23 cellular contexts compared by ENCODE assay signal in genomic region chr15:64513823-64514222, GRCh38. TPM values are rescaled to one million over a fixed set of nuclear protein-coding genes. Genes with fewer than 3 reads are reported as not detected.
A peak's percentile ranks its signal among the peaks of the same experiment; 100 is the strongest.
DNase-seq lines count a peak whose midpoint lies in the region; ATAC-seq, FAIRE-seq and TF ChIP-seq lines count a peak whose summit lies in the region.
"Had no signal": no experiment of that assay in that cellular context is flagged by ENCODE, and none has a peak within 500 bp of the region (broad histone marks: within the 10 kb centered on the region; RNA-seq: fewer than 3 reads in every experiment).

No MANE protein-coding gene starts in this region.

- H3K4me3 Mint-ChIP-seq in activated naive CD4-positive, alpha-beta T cell treated with anti-CD3 and anti-CD28 coated beads, Interleukin-2, amount 50 U/mL, for 24 hours: peak overlapping the region; percentile 73
- H3K4me3 Mint-ChIP-seq in T-cell: peak overlapping the region in 1 of 3 donors; percentile 63
- no peak overlapping the region for H3K4me3 Mint-ChIP-seq in nephron

- peaks cover 85% of the 10 kb centered on the region for H3K4me1 Mint-ChIP-seq in activated naive CD4-positive, alpha-beta T cell treated with anti-CD3 and anti-CD28 coated beads, Interleukin-2, amount 50 U/mL, for 24 hours
- peaks cover 74 to 79% (median 76%) of the 10 kb centered on the region in 3 donors for H3K4me1 Mint-ChIP-seq in T-cell
- peaks cover 30% of the 10 kb centered on the region for H3K4me1 Mint-ChIP-seq in nephron

- no peak for TF ChIP-seq RAD21 in K562 (CRISPR knock-in tag; conservative IDR thresholded peaks at IDR 0.05 in 1 of 2, IDR thresholded peaks at IDR 0.05 in 1 of 2)

- POLR2A ChIA-PET in T-cell (lab: Charles Lee) (interaction anchor here (0.6 to 1.3 kb wide), 4 partner anchors 10 to 110 kb away, joined by 3 to 4 read pairs (median 3); no protein-coding TSS in a partner anchor), K562 (lab: Yijun Ruan, JAX) (interaction anchor here (0.6 to 1.8 kb wide), 6 partner anchors 9 to 161 kb away, joined by 3 to 10 read pairs (median 3); no protein-coding TSS in a partner anchor)

- no peak overlapping the region for H3K27ac ChIP-seq in K562 (ENCODE audit: extremely low read depth, low read depth, low read length)
- H3K27ac ChIP-seq: BLaER1 treated with 17β-estradiol and CSF1 and Interleukin-3, amounts not matched to agents 10 nM and 100 nM; HL-60; pancreas; Peyer's patch; right atrium auricular region; thyroid gland had no signal

- CTCF ChIA-PET in T-cell (lab: Charles Lee) (interaction anchor here in 1 of 2 donors (0.7 to 1.0 kb wide), 3 partner anchors 17 to 278 kb away, joined by 4 to 8 read pairs (median 6); no protein-coding TSS in a partner anchor), K562 (lab: Yijun Ruan, JAX; ENCODE audit: low intra/inter-chr PET ratio) (no interaction called here)

- no TSS peak for BruUV-seq in K562 (replicated peaks; lab: Mats Ljungman, UMichigan)

- no peak for TF ChIP-seq EP300 in K562 (IDR thresholded peaks at IDR 0.05; ENCODE audit: low read length)

- H3K4me1 ChIP-seq in K562 (replicated peaks in 1 of 2; ENCODE audit: control insufficient read depth in 2 of 2, insufficient read depth in 2 of 2, low read length in 2 of 2): no peaks in the 10 kb centered on the region
- H3K4me1 ChIP-seq: Peyer's patch had no signal

- no peak for DNase-seq in activated naive CD4-positive, alpha-beta T cell treated with Interleukin-2 at 50 U/mL for 16 hours
- DNase-seq in T-cell (no peak), K562 (ENCODE audit: extremely low read depth in 1 of 4, low spot score in 3 of 4) (no peak), middle frontal gyrus (ENCODE audit: extremely low spot score, low spot score) (no peak), RCC 7860 (ENCODE audit: low spot score) (no peak)
- DNase-seq: activated CD4-positive, alpha-beta T cell treated with anti-CD3 and anti-CD28 coated beads for 48 hours; activated effector memory CD4-positive, alpha-beta T cell treated with Interleukin-2 at 50 U/mL for 16 hours; anterior cingulate cortex; cortex of kidney; NCI-H1092 treated with DMSO at 0.1 percent for 48 hours; NCI-H187 treated with DMSO at 0.1 percent for 48 hours; NCI-H526 treated with DMSO at 0.1 percent for 48 hours; pancreas; Peyer's patch; stimulated activated CD4-positive, alpha-beta T cell treated with anti-CD3 and anti-CD28 coated beads, Interleukin-4, amount 100 ng/mL, for 1 hour; thyroid gland had no signal

- peaks cover 16% of the 10 kb centered on the region; the same call in 2 of the 3 replicates for H3K36me3 ChIP-seq in K562 (ENCODE audit: control insufficient read depth, insufficient read depth, low read length)
- H3K36me3 ChIP-seq: HAP-1, pancreas, right atrium auricular region, thyroid gland had no signal

- H3K9me3 Mint-ChIP-seq in activated naive CD4-positive, alpha-beta T cell treated with anti-CD3 and anti-CD28 coated beads, Interleukin-2, amount 50 U/mL, for 24 hours: no peaks in the 10 kb centered on the region
- no peaks in the 10 kb centered on the region for H3K9me3 Mint-ChIP-seq in T-cell
- no peaks in the 10 kb centered on the region for H3K9me3 Mint-ChIP-seq in nephron

- no peaks in the 10 kb centered on the region for H3K9me1 ChIP-seq in K562 (ENCODE audit: control insufficient read depth, insufficient read depth, low read length)

- peaks cover 13% of the 10 kb centered on the region; the same call in 1 of the 2 replicates for H4K20me1 ChIP-seq in K562 (replicated peaks; ENCODE audit: control insufficient read depth, insufficient read depth, low read length)

- in situ Hi-C loops in K562 (cut with MboI): no loop called here

- H3K4me2 ChIP-seq in K562 (ENCODE audit: insufficient read depth, low read length): no peak overlapping the region
- H3K4me2 ChIP-seq: BLaER1 treated with 17β-estradiol and CSF1 and Interleukin-3, amounts not matched to agents 10 nM and 100 nM had no signal

- no peak for TF ChIP-seq POLR2A in K562 (conservative IDR thresholded peaks at IDR 0.05)

- H3K27me3 Mint-ChIP-seq in activated naive CD4-positive, alpha-beta T cell treated with anti-CD3 and anti-CD28 coated beads, Interleukin-2, amount 50 U/mL, for 24 hours: no peaks in the 10 kb centered on the region
- no peaks in the 10 kb centered on the region for H3K27me3 Mint-ChIP-seq in T-cell
- H3K27me3 Mint-ChIP-seq in nephron (ENCODE audit: low read depth): no peaks in the 10 kb centered on the region

- TF ChIP-seq CTCF in K562 (IDR thresholded peaks at IDR 0.05 in 2 of 3, conservative IDR thresholded peaks at IDR 0.05 in 1 of 3; ENCODE audit: insufficient read depth in 2 of 3, low read depth in 1 of 3, low read length in 3 of 3) (no peak), nephron (IDR thresholded peaks at IDR 0.05; ENCODE audit: unreplicated experiment in 3 of 3) (no peak)

- WGBS in K562 (ENCODE audit: insufficient coverage, low coverage, missing lambda C conversion rate): 77% methylated on average over 3 of the region's 3 CpGs

- H3K79me2 ChIP-seq in K562 (ENCODE audit: control insufficient read depth, insufficient read depth, low read length): peaks cover 92% of the 10 kb centered on the region

- H3K4me3 ChIP-seq in K562: no peak overlapping the region
- H3K4me3 ChIP-seq: BLaER1 treated with 17β-estradiol and CSF1 and Interleukin-3, amounts not matched to agents 10 nM and 100 nM; HAP-1; pancreas; Peyer's patch; right atrium auricular region; thyroid gland had no signal

- no peaks in the 10 kb centered on the region for H3K9me3 ChIP-seq in K562 (replicated peaks; ENCODE audit: control insufficient read depth, insufficient read depth, low read depth, low read length)
- H3K9me3 ChIP-seq: BLaER1 treated with 17β-estradiol and CSF1 and Interleukin-3, amounts not matched to agents 10 nM and 100 nM; HAP-1; pancreas; Peyer's patch; right atrium auricular region; thyroid gland had no signal

- peak overlapping the region; percentile 77 for H3K27ac Mint-ChIP-seq in activated naive CD4-positive, alpha-beta T cell treated with anti-CD3 and anti-CD28 coated beads, Interleukin-2, amount 50 U/mL, for 24 hours
- H3K27ac Mint-ChIP-seq in T-cell (peak overlapping the region; percentile 93 to 95), nephron (peak overlapping the region; percentile 44 to 67 (median 57))

- intact Hi-C loops in K562 (cut with micrococcal nuclease): no loop called here

- no peak overlapping the region for H2AFZ ChIP-seq in K562 (ENCODE audit: low read depth, low read length)

- peaks cover 16% of the 10 kb centered on the region for H3K36me3 Mint-ChIP-seq in activated naive CD4-positive, alpha-beta T cell treated with anti-CD3 and anti-CD28 coated beads, Interleukin-2, amount 50 U/mL, for 24 hours
- H3K36me3 Mint-ChIP-seq in T-cell: peaks cover 10% of the 10 kb centered on the region
- peaks cover 16% of the 10 kb centered on the region for H3K36me3 Mint-ChIP-seq in nephron (ENCODE audit: low read depth)

- ATAC-seq in T-cell (replicated peaks in 1 of 4) (peak in 1 of 4 experiments; percentile 15), K562 (no peak), GM21737 (IDR thresholded peaks at IDR 0.05; ENCODE audit: unreplicated experiment) (no peak)
- ATAC-seq: pancreas had no signal

- no peaks in the 10 kb centered on the region for H3K27me3 ChIP-seq in K562 (ENCODE audit: control insufficient read depth in 2 of 2, insufficient read depth in 2 of 2, low read length in 2 of 2)
- H3K27me3 ChIP-seq: BLaER1 treated with 17β-estradiol and CSF1 and Interleukin-3, amounts not matched to agents 10 nM and 100 nM; pancreas; Peyer's patch; right atrium auricular region; thyroid gland had no signal

- no peak overlapping the region for H3K9ac ChIP-seq in K562 (ENCODE audit: insufficient read depth in 1 of 2, low read depth in 2 of 2, low read length in 2 of 2)
- H3K9ac ChIP-seq: BLaER1 treated with 17β-estradiol and CSF1 and Interleukin-3, amounts not matched to agents 10 nM and 100 nM had no signal

- FAIRE-seq in K562 (lab: Jason Lieb, UNC) (no peak), RCC 7860 (lab: Jason Lieb, UNC) (no peak)
- FAIRE-seq: pancreas had no signal

TF ChIP-seq in K562, 482 proteins besides CTCF, POLR2A, EP300 and RAD21:
- TF ChIP-seq CSDE1 (IDR thresholded peaks at IDR 0.05) (no peak), ZNF121 (CRISPR knock-in tag; conservative IDR thresholded peaks at IDR 0.05) (peak; percentile 75)

RNA-seq across cellular contexts. Expression of gene ZNF609, which starts 53.4 kb away (rescaled TPM):
- total RNA-seq in T-cell: 10 to 100 TPM; 52.7 to 81.8 (median 59.3) TPM
- 86.9 and 163 TPM in 2 replicates for total RNA-seq in K562 (2011; cell fraction: chromatin; rRNA removed; ENCODE audit: low replicate concordance)
- 41.4 and 47.1 TPM in 2 replicates for total RNA-seq in K562 (2011; cell fraction: nucleolus; rRNA removed)
- 93.0 and 141 TPM in 2 replicates for total RNA-seq in K562 (2011; cell fraction: nucleoplasm; rRNA removed)
- 17.1 and 18.2 TPM in 2 replicates for total RNA-seq in K562 (2014; rRNA removed)
- total RNA-seq in K562 (2014; rRNA removed; fragmentation: Illumina TruSeq; extraction: Trizol): 21.9 and 23.5 TPM in 2 replicates
- total RNA-seq in K562 (2015; rRNA removed; fragmentation: Illumina TruSeq; extraction: Trizol): 17.8 and 19.6 TPM in 2 replicates
- 38.4 and 38.7 TPM in 2 replicates for total RNA-seq in K562 (2021)
- 21.3 TPM in 2 replicates for polyA plus RNA-seq in K562 (2011; rRNA removed)
- 11.0 and 11.1 TPM in 2 replicates for polyA plus RNA-seq in K562 (2011; cell fraction: cytosol; rRNA removed)
- polyA plus RNA-seq in K562 (2011; cell fraction: nucleus; rRNA removed): 29.8 and 33.7 TPM in 2 replicates
- 18.5 and 21.6 TPM in 2 replicates for polyA plus RNA-seq in K562 (2012)
- 29.2 and 34.2 TPM in 2 replicates for polyA plus RNA-seq in K562 (2014; fragmentation: Illumina TruSeq; extraction: Trizol)
- 1 to 10 TPM; 3.0 to 7.6 TPM for polyA plus RNA-seq in K562 (2014; fragmentation: Nextera tagmentation; extraction: Ambion mirVana)
- 15.2 and 16.0 TPM in 2 replicates for polyA plus RNA-seq in K562 (2014; rRNA removed)
- polyA minus RNA-seq in K562 (2011; rRNA and poly(A)+ RNA removed): 72.3 and 75.6 TPM in 2 replicates
- 20.1 and 34.1 TPM in 2 replicates for polyA minus RNA-seq in K562 (2011; cell fraction: cytosol; rRNA and poly(A)+ RNA removed)
- 12.9 and 19.5 TPM in 2 replicates for polyA minus RNA-seq in K562 (2011; cell fraction: nucleus; rRNA and poly(A)+ RNA removed)
